ENCODE assay signal across 9 cellular contexts in the genomic region with DNA sequence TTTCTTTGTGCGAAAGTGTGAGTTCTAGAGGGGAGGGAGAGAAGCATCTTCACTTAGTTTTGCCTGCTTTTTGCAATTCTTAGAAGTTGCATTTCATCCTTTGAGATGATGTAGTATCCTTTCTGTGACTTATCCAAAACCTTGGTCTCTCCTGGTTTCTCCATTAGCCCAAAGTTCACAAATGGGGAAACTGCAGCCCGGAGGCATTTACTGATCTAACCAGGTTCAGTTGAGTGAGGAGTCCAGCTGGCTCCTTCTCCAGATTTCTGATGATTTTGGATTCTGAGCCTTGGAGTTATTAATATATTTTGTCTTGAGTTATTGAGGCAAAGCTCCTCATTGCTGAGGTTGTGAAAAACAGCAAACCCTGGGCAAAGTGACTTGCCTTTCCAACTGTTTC. TPM values are rescaled to one million over a fixed set of nuclear protein-coding genes. Genes with fewer than 3 reads are reported as not detected.
DNase-seq lines count a peak whose midpoint lies in the region; ATAC-seq and TF ChIP-seq lines count a peak whose summit lies in the region.
"Had no signal": no experiment of that assay in that cellular context is flagged by ENCODE, and none has a peak within 500 bp of the region (broad histone marks: within the 10 kb centered on the region; RNA-seq: fewer than 3 reads in every experiment).

No MANE protein-coding gene starts in this region.

- peak overlapping the region; percentile 96 for H3K4me3 Mint-ChIP-seq in Calu3 (ENCODE audit: low read depth, unreplicated experiment)
- H3K4me3 Mint-ChIP-seq in dendritic cell treated with granulocyte-macrophage colony-stimulating factor and Interleukin-4, amounts not matched to agents 40 ng/mL and 50 ng/mL, for 4 days, result peak overlapping the region; percentile 84

- no peak overlapping the region for H2AFZ ChIP-seq in MM.1S (ENCODE audit: low read length)

- ATAC-seq in psoas muscle, result no peak
- no peak for ATAC-seq in HG03139 (IDR thresholded peaks at IDR 0.05; ENCODE audit: unreplicated experiment)
- no peak for ATAC-seq in left lung

- H3K36me3 ChIP-seq in MM.1S (replicated peaks; ENCODE audit: insufficient read depth, low read length) (no peaks in the 10 kb centered on the region; the same call in 1 of the 2 replicates), psoas muscle (ENCODE audit: insufficient read depth in 1 of 2, low read depth in 1 of 2) (peaks cover 0 to 6% of the 10 kb centered on the region in 2 donors), left lung (no peaks in the 10 kb centered on the region)

- H3K27ac ChIP-seq in MM.1S (ENCODE audit: low read length) (peak overlapping the region; percentile 88), psoas muscle (peak overlapping the region; percentile 100), left lung (no peak overlapping the region)

- H3K9me3 Mint-ChIP-seq in Calu3 (ENCODE audit: low read depth, unreplicated experiment), result no peaks in the 10 kb centered on the region
- no peaks in the 10 kb centered on the region for H3K9me3 Mint-ChIP-seq in dendritic cell treated with granulocyte-macrophage colony-stimulating factor and Interleukin-4, amounts not matched to agents 40 ng/mL and 50 ng/mL, for 4 days

- H3K9me2 ChIP-seq in MM.1S (replicated peaks; ENCODE audit: insufficient read depth, low read length), result no peaks in the 10 kb centered on the region

- peak overlapping the region; percentile 98 for H3K9ac ChIP-seq in MM.1S (ENCODE audit: low read length)

- intact Hi-C loops in Calu3 (cut with micrococcal nuclease; ENCODE audit: unreplicated experiment), result no loop called here
- intact Hi-C loops in dendritic cell treated with granulocyte-macrophage colony-stimulating factor and Interleukin-4, amounts not matched to agents 40 ng/mL and 50 ng/mL, for 4 days (cut with micrococcal nuclease), result no loop called here
- intact Hi-C loops in psoas muscle (cut with DNase I), result loop anchor here in 1 of 2 donors (5.0 kb wide), 2 partner anchors 49 to 74 kb away; no protein-coding TSS in a partner anchor
- intact Hi-C loops in left lung (cut with DNase I), result no loop called here

- H3K9me3 ChIP-seq in MM.1S (replicated peaks; ENCODE audit: insufficient read depth, low read length) (no peaks in the 10 kb centered on the region), psoas muscle (no peaks in the 10 kb centered on the region), left lung (no peaks in the 10 kb centered on the region)

- BruUV-seq in Calu3 (replicated peaks; lab: Mats Ljungman, UMichigan), result no TSS peak

- H3K27ac Mint-ChIP-seq in Calu3 (ENCODE audit: unreplicated experiment), result no peak overlapping the region
- H3K27ac Mint-ChIP-seq in dendritic cell treated with granulocyte-macrophage colony-stimulating factor and Interleukin-4, amounts not matched to agents 40 ng/mL and 50 ng/mL, for 4 days, result peak overlapping the region; percentile 75

- peaks cover 41% of the 10 kb centered on the region for H4K20me1 ChIP-seq in MM.1S (ENCODE audit: insufficient read depth, low read length)

- peak overlapping the region; percentile 72 for H3K4me2 ChIP-seq in MM.1S (ENCODE audit: low read depth, low read length)

- peaks cover 40% of the 10 kb centered on the region for H3K4me1 ChIP-seq in MM.1S (ENCODE audit: low read length)
- peaks cover 27% of the 10 kb centered on the region for H3K4me1 ChIP-seq in psoas muscle
- H3K4me1 ChIP-seq in left lung, result peaks cover 5 to 48% of the 10 kb centered on the region in 2 donors

- no peak for TF ChIP-seq CTCF in Calu3 (IDR thresholded peaks at IDR 0.05; ENCODE audit: unreplicated experiment)
- TF ChIP-seq CTCF in MM.1S (IDR thresholded peaks at IDR 0.05; ENCODE audit: low read length), result no peak
- TF ChIP-seq CTCF in psoas muscle (IDR thresholded peaks at IDR 0.05), result no peak
- TF ChIP-seq CTCF in left lung (IDR thresholded peaks at IDR 0.05), result no peak

- H3K36me3 Mint-ChIP-seq in Calu3 (ENCODE audit: insufficient read depth, unreplicated experiment), result peaks cover 34% of the 10 kb centered on the region
- peaks cover 4% of the 10 kb centered on the region for H3K36me3 Mint-ChIP-seq in dendritic cell treated with granulocyte-macrophage colony-stimulating factor and Interleukin-4, amounts not matched to agents 40 ng/mL and 50 ng/mL, for 4 days (ENCODE audit: low read depth)

- peaks cover 33% of the 10 kb centered on the region for H3F3A ChIP-seq in MM.1S (ENCODE audit: insufficient read depth, low read length)

- H3K27me3 ChIP-seq in MM.1S (replicated peaks; ENCODE audit: insufficient read depth, low read length), result no peaks in the 10 kb centered on the region
- no peaks in the 10 kb centered on the region for H3K27me3 ChIP-seq in psoas muscle (ENCODE audit: insufficient read depth in 3 of 3, low read length in 2 of 3)
- H3K27me3 ChIP-seq in left lung, result no peaks in the 10 kb centered on the region

- 51 to 86% (median 51%) methylated on average over 2 of the region's 2 CpGs for WGBS in psoas muscle, 3 donors

- peaks cover 88% of the 10 kb centered on the region for H3K79me2 ChIP-seq in MM.1S (ENCODE audit: low read length)

- CTCF ChIA-PET in Calu3 (lab: Charles Lee), result interaction anchor here (0.7 kb wide), 1 partner anchor 13 kb away, joined by 7 read pairs; no protein-coding TSS in a partner anchor

- peaks cover 50% of the 10 kb centered on the region for H3K4me1 Mint-ChIP-seq in Calu3 (ENCODE audit: low read depth, unreplicated experiment)
- peaks cover 62% of the 10 kb centered on the region for H3K4me1 Mint-ChIP-seq in dendritic cell treated with granulocyte-macrophage colony-stimulating factor and Interleukin-4, amounts not matched to agents 40 ng/mL and 50 ng/mL, for 4 days (ENCODE audit: low read depth)

- H3K27me3 Mint-ChIP-seq in Calu3 (ENCODE audit: unreplicated experiment), result peaks cover 20% of the 10 kb centered on the region
- H3K27me3 Mint-ChIP-seq in dendritic cell treated with granulocyte-macrophage colony-stimulating factor and Interleukin-4, amounts not matched to agents 40 ng/mL and 50 ng/mL, for 4 days, result peaks cover 4% of the 10 kb centered on the region

- DNase-seq in Calu3, result no peak
- peak; percentile 29 for DNase-seq in MM.1S
- no peak for DNase-seq in psoas muscle
- no peak for DNase-seq in anterior cingulate cortex (lab: John Stamatoyannopoulos, UW)
- no peak for DNase-seq in left lung
- DNase-seq in NCI-H82 (lab: John Stamatoyannopoulos, UW), result no peak
- DNase-seq: NCI-H1436 treated with DMSO at 0.1 percent for 48 hours had no signal

- H3K4me3 ChIP-seq in MM.1S (ENCODE audit: low read length) (peak overlapping the region; percentile 98), psoas muscle (peak overlapping the region; percentile 98), left lung (peak overlapping the region in 1 of 2 donors; percentile 71)

RNA-seq across cellular contexts. Expression of gene SLC1A4, which starts 1.6 kb away (rescaled TPM):
- 15.4 and 22.9 TPM in 2 replicates for total RNA-seq in Calu3 (2022)
- 10 to 100 TPM; 13.9 to 50.3 (median 20.2) TPM for total RNA-seq in psoas muscle
- polyA plus RNA-seq in psoas muscle, result 10 to 100 TPM in 1 of 3 donors, 1 to 10 TPM in 2; 3.4 to 12.7 (median 9.6) TPM
- total RNA-seq in left lung, result 10 to 100 TPM; 16.9 to 21.9 TPM

Comparison
In these comparisons a context has a peak if more than half of its experiments do, and no peak if none do; other contexts are left out.
1. H3K27ac ChIP-seq: peak in MM.1S (single experiment) and psoas muscle (single experiment); none in left lung (0 of 2).